8 cellular contexts compared by ENCODE assay signal in the genomic region with DNA sequence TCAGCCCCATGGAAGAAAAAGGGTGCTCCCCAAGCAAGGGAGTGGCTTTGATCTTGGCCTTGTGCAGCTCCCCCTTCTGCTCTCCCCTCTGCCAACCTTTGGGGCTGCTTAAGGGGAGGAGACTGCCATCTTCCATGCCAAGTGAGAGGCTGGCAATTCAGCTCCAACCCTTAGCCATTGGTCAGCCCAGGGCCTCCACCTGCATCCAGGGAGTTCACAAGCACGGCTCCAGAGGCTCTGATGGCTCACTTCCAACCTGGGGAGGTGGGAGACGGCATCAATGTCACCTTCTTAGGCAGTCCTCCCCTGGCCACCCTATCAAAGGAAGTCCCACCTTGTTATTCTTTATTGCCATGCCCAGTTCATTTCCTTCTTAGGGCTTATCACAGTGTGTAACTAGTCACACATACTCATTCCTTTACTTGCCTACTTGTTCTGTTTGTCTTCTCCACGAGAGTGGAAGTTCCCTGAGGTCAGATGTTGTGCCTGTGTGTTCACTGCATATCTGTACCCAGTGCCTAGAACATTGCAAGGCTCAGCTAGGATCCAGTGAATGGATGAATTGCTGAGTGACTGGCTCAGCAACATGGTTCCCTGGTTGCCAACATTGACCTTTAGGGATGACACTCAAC. TPM values are rescaled to one million over a fixed set of nuclear protein-coding genes. Genes with fewer than 3 reads are reported as not detected.
DNase-seq lines count a peak whose midpoint lies in the region; ATAC-seq and TF ChIP-seq lines count a peak whose summit lies in the region.

No MANE protein-coding gene starts in this region.

- H3K9me3 ChIP-seq in lower lobe of right lung (no peaks in the 10 kb centered on the region), suprapubic skin (no peaks in the 10 kb centered on the region)

- H3K27me3 Mint-ChIP-seq in activated CD4-positive, alpha-beta T cell treated with anti-CD3 and anti-CD28 coated beads, Interleukin-2, amount 10 ng/mL, durations not matched to agents 24 days and 14 days = no peaks in the 10 kb centered on the region
- no peaks in the 10 kb centered on the region for H3K27me3 Mint-ChIP-seq in activated T-helper 17 cell treated with anti-CD3 and anti-CD28 coated beads, Interleukin-2, amount 50 U/mL, for 72 hours

- no peaks in the 10 kb centered on the region for H3K9me3 Mint-ChIP-seq in activated CD4-positive, alpha-beta T cell treated with anti-CD3 and anti-CD28 coated beads, Interleukin-2, amount 10 ng/mL, durations not matched to agents 24 days and 14 days
- H3K9me3 Mint-ChIP-seq in activated T-helper 17 cell treated with anti-CD3 and anti-CD28 coated beads, Interleukin-2, amount 50 U/mL, for 72 hours = no peaks in the 10 kb centered on the region

- peak overlapping the region; percentile 88 for H3K4me3 Mint-ChIP-seq in activated CD4-positive, alpha-beta T cell treated with anti-CD3 and anti-CD28 coated beads, Interleukin-2, amount 10 ng/mL, durations not matched to agents 24 days and 14 days
- peak overlapping the region; percentile 97 for H3K4me3 Mint-ChIP-seq in activated T-helper 17 cell treated with anti-CD3 and anti-CD28 coated beads, Interleukin-2, amount 50 U/mL, for 72 hours

- no peak overlapping the region for H3K4me3 ChIP-seq in lower lobe of right lung
- peak overlapping the region; percentile 38 for H3K4me3 ChIP-seq in suprapubic skin

- H3K27ac Mint-ChIP-seq in activated CD4-positive, alpha-beta T cell treated with anti-CD3 and anti-CD28 coated beads, Interleukin-2, amount 10 ng/mL, durations not matched to agents 24 days and 14 days = peak overlapping the region; percentile 99
- H3K27ac Mint-ChIP-seq in activated T-helper 17 cell treated with anti-CD3 and anti-CD28 coated beads, Interleukin-2, amount 50 U/mL, for 72 hours = peak overlapping the region; percentile 97

- TF ChIP-seq CTCF in lower lobe of right lung (IDR thresholded peaks at IDR 0.05) (no peak), suprapubic skin (IDR thresholded peaks at IDR 0.05) (no peak), GM13976 (IDR thresholded peaks at IDR 0.05; ENCODE audit: borderline replicate concordance, control extremely low read depth, extremely low read depth, insufficient read depth, missing control alignments) (no peak)

- H3K4me1 Mint-ChIP-seq in activated CD4-positive, alpha-beta T cell treated with anti-CD3 and anti-CD28 coated beads, Interleukin-2, amount 10 ng/mL, durations not matched to agents 24 days and 14 days = peaks cover 70% of the 10 kb centered on the region
- peaks cover 26% of the 10 kb centered on the region for H3K4me1 Mint-ChIP-seq in activated T-helper 17 cell treated with anti-CD3 and anti-CD28 coated beads, Interleukin-2, amount 50 U/mL, for 72 hours

- in situ Hi-C loops in GM13976 (cut with MboI; ENCODE audit: low sequenced_read_pairs, unreplicated experiment) = no loop called here

- WGBS in suprapubic skin = 61% methylated on average over 3 of the region's 3 CpGs

- no peak for TF ChIP-seq POLR2A in suprapubic skin (IDR thresholded peaks at IDR 0.05)

- no peaks in the 10 kb centered on the region for H3K36me3 ChIP-seq in lower lobe of right lung
- H3K36me3 ChIP-seq in suprapubic skin = no peaks in the 10 kb centered on the region

- H3K4me1 ChIP-seq in lower lobe of right lung (peaks cover 89% of the 10 kb centered on the region), suprapubic skin (peaks cover 91% of the 10 kb centered on the region)

- intact Hi-C loops in activated CD4-positive, alpha-beta T cell treated with anti-CD3 and anti-CD28 coated beads, Interleukin-2, amount 10 ng/mL, durations not matched to agents 24 days and 14 days (cut with micrococcal nuclease) = loop anchor here (5.0 to 10.0 kb wide), 4 partner anchors 420 to 1600 kb away; no protein-coding TSS in a partner anchor
- intact Hi-C loops in lower lobe of right lung (cut with DNase I) = no loop called here

- peaks cover 81% of the 10 kb centered on the region for H3K36me3 Mint-ChIP-seq in activated CD4-positive, alpha-beta T cell treated with anti-CD3 and anti-CD28 coated beads, Interleukin-2, amount 10 ng/mL, durations not matched to agents 24 days and 14 days (ENCODE audit: low read depth)
- peaks cover 95% of the 10 kb centered on the region for H3K36me3 Mint-ChIP-seq in activated T-helper 17 cell treated with anti-CD3 and anti-CD28 coated beads, Interleukin-2, amount 50 U/mL, for 72 hours (ENCODE audit: low read depth)

- H3K27me3 ChIP-seq in lower lobe of right lung (ENCODE audit: low read depth) (no peaks in the 10 kb centered on the region), suprapubic skin (no peaks in the 10 kb centered on the region)

- H3K27ac ChIP-seq in lower lobe of right lung (peak overlapping the region; percentile 97), suprapubic skin (peak overlapping the region; percentile 97)

- DNase-seq in activated CD4-positive, alpha-beta T cell treated with anti-CD3 and anti-CD28 coated beads, Interleukin-2, amount 10 ng/mL, durations not matched to agents 24 days and 14 days = peak; percentile 74
- no peak for DNase-seq in activated CD4-positive, alpha-beta T cell treated with anti-CD3 and anti-CD28 coated beads for 1 hour
- no peak for DNase-seq in lower lobe of right lung
- DNase-seq in suprapubic skin (ENCODE audit: low spot score in 2 of 2) = no peak
- DNase-seq in DMS79 (lab: John Stamatoyannopoulos, UW) = no peak
- no peak for DNase-seq in NCI-H526 (lab: John Stamatoyannopoulos, UW)
- DNase-seq in GM13976 (ENCODE audit: low spot score) = no peak

- peak; percentile 57 for ATAC-seq in activated T-helper 17 cell treated with anti-CD3 and anti-CD28 coated beads, Interleukin-2, amount 50 U/mL, for 72 hours (replicated peaks)
- ATAC-seq in lower lobe of right lung = no peak

- no peak for TF ChIP-seq EP300 in suprapubic skin (IDR thresholded peaks at IDR 0.05)

RNA-seq across cellular contexts. Expression of gene HDAC7, which starts 5.0 kb away (rescaled TPM):
- total RNA-seq in activated CD4-positive, alpha-beta T cell treated with anti-CD3 and anti-CD28 coated beads, Interleukin-2, amount 10 ng/mL, durations not matched to agents 24 days and 14 days = 405 and 419 TPM in 2 replicates
- 100 to 1,000 TPM; 163 to 471 TPM for total RNA-seq in activated T-helper 17 cell treated with anti-CD3 and anti-CD28 coated beads, Interleukin-2, amount 50 U/mL, for 72 hours
- total RNA-seq in lower lobe of right lung (104 TPM), suprapubic skin (100 to 1,000 TPM in 1 of 4 donors, 10 to 100 TPM in 3; 47.9 to 152 (median 76.2) TPM)

RNA-seq across cellular contexts. Expression of gene SLC48A1, which starts 41.6 kb away (rescaled TPM):
- total RNA-seq in activated CD4-positive, alpha-beta T cell treated with anti-CD3 and anti-CD28 coated beads, Interleukin-2, amount 10 ng/mL, durations not matched to agents 24 days and 14 days = 10.7 and 12.3 TPM in 2 replicates
- 1 to 10 TPM; 6.7 to 8.2 TPM for total RNA-seq in activated T-helper 17 cell treated with anti-CD3 and anti-CD28 coated beads, Interleukin-2, amount 50 U/mL, for 72 hours
- total RNA-seq in lower lobe of right lung (39.9 TPM), suprapubic skin (10 to 100 TPM; 38.2 to 53.6 (median 44.7) TPM)

RNA-seq across cellular contexts. Expression of gene RAPGEF3, which starts 56.0 kb away (rescaled TPM):
- total RNA-seq in activated CD4-positive, alpha-beta T cell treated with anti-CD3 and anti-CD28 coated beads, Interleukin-2, amount 10 ng/mL, durations not matched to agents 24 days and 14 days = 3.6 and 4.5 TPM in 2 replicates
- total RNA-seq in activated T-helper 17 cell treated with anti-CD3 and anti-CD28 coated beads, Interleukin-2, amount 50 U/mL, for 72 hours = 1 to 10 TPM; 1.4 to 8.4 TPM
- total RNA-seq in lower lobe of right lung (44.5 TPM), suprapubic skin (10 to 100 TPM in 3 of 4 donors, 1 to 10 TPM in 1; 9.3 to 48.9 (median 20.0) TPM)
